In genomic region chr20:49515588-49515987, GRCh38 we compare ENCODE assay signal across 14 cellular contexts.
"Had no signal": no experiment of that assay in that cellular context is flagged by ENCODE, and none has a peak within 500 bp of the region (broad histone marks: within the 10 kb centered on the region; RNA-seq: fewer than 3 reads in every experiment).

No MANE protein-coding gene starts in this region.

- DNase-seq: activated CD4-positive, alpha-beta T cell treated with anti-CD3 and anti-CD28 coated beads, Interleukin-2, amount 50 U/mL, for 4 hours; activated effector memory CD4-positive, alpha-beta T cell treated with Interleukin-2 at 50 U/mL for 16 hours; activated T-cell treated with anti-CD3 and anti-CD28 coated beads, Interleukin-2, amount 50 U/mL, for 24 hours; amniotic stem cell; cortex of kidney; effector CD8-positive, alpha-beta T cell; heart left ventricle; islet precursor cell; left ventricle myocardium inferior; psoas muscle; sigmoid colon; stimulated activated CD4-positive, alpha-beta T cell treated with anti-CD3 and anti-CD28 coated beads, Interleukin-2, amount 100 ng/mL, for 48 hours; stimulated activated naive CD8-positive, alpha-beta T cell treated with anti-CD3 and anti-CD28 coated beads, Interleukin-15, amount 100 ng/mL, for 72 hours had no signal

- ATAC-seq: activated CD4-positive, CD25-positive, alpha-beta regulatory T cell treated with anti-CD3 and anti-CD28 coated beads, Interleukin-2, amount 50 U/mL, for 24 hours; heart left ventricle; psoas muscle; stimulated activated naive CD8-positive, alpha-beta T cell treated with anti-CD3 and anti-CD28 coated beads, Interleukin-15, amount 100 ng/mL, for 72 hours had no signal
